In genomic region chr6:127793396-127793795, GRCh38 we compare ENCODE assay signal across 17 cellular contexts.
"Had no signal": no experiment of that assay in that cellular context is flagged by ENCODE, and none has a peak within 500 bp of the region (broad histone marks: within the 10 kb centered on the region; RNA-seq: fewer than 3 reads in every experiment).

No MANE protein-coding gene starts in this region.

- H3K9ac ChIP-seq: SK-N-SH had no signal

- H2AFZ ChIP-seq: hepatocyte had no signal

- H3K4me1 Mint-ChIP-seq: activated B cell treated with CpG ODN at 0.5 μM for 24 hours, neural crest cell had no signal

- H3K27ac Mint-ChIP-seq: activated B cell treated with CpG ODN at 0.5 μM for 24 hours; dendritic cell treated with granulocyte-macrophage colony-stimulating factor and Interleukin-4, amounts not matched to agents 40 ng/mL and 50 ng/mL, for 4 days had no signal

- H3K4me3 Mint-ChIP-seq: activated B cell treated with CpG ODN at 0.5 μM for 24 hours; dendritic cell treated with granulocyte-macrophage colony-stimulating factor and Interleukin-4, amounts not matched to agents 40 ng/mL and 50 ng/mL, for 4 days; neural crest cell had no signal

- H3K27me3 ChIP-seq: brain microvascular endothelial cell, hepatocyte, pancreas, tibial nerve had no signal

- DNase-seq: activated B cell treated with CpG ODN at 0.5 μM for 24 hours; activated CD8-positive, alpha-beta memory T cell treated with anti-CD3 and anti-CD28 coated beads for 24 hours; activated effector memory CD4-positive, alpha-beta T cell treated with anti-CD3 and anti-CD28 coated beads, Interleukin-2, amount 50 U/mL, for 16 hours; brain microvascular endothelial cell; cerebellar nuclear complex; erythroblast; kidney; left ventricle myocardium superior; mesendoderm; pancreas; SK-N-SH; stimulated activated CD4-positive, alpha-beta T cell treated with anti-CD3 and anti-CD28 coated beads, Interleukin-2, amount 100 ng/mL, for 48 hours; stimulated activated CD8-positive, alpha-beta memory T cell treated with anti-CD3 and anti-CD28 coated beads, Interleukin-4, amount 100 ng/mL, for 48 hours had no signal

- H3K4me1 ChIP-seq: pancreas, tibial nerve had no signal

- H3K36me3 ChIP-seq: brain microvascular endothelial cell, pancreas, tibial nerve had no signal

- H3K27me3 Mint-ChIP-seq: activated B cell treated with CpG ODN at 0.5 μM for 24 hours; dendritic cell treated with granulocyte-macrophage colony-stimulating factor and Interleukin-4, amounts not matched to agents 40 ng/mL and 50 ng/mL, for 4 days had no signal

- ATAC-seq: left ventricle myocardium superior, pancreas had no signal

- H3K9me3 Mint-ChIP-seq: activated B cell treated with CpG ODN at 0.5 μM for 24 hours; dendritic cell treated with granulocyte-macrophage colony-stimulating factor and Interleukin-4, amounts not matched to agents 40 ng/mL and 50 ng/mL, for 4 days; neural crest cell had no signal

- H3K9me3 ChIP-seq: pancreas, SK-N-SH, tibial nerve had no signal

- H3K9me2 ChIP-seq: SK-N-SH had no signal

- H3K4me3 ChIP-seq: hepatocyte, pancreas, tibial nerve had no signal

- H3K79me2 ChIP-seq: hepatocyte had no signal

- H3K4me2 ChIP-seq: hepatocyte, SK-N-SH had no signal
